Comparison of ENCODE assay signal across 15 cellular contexts in the genomic region with DNA sequence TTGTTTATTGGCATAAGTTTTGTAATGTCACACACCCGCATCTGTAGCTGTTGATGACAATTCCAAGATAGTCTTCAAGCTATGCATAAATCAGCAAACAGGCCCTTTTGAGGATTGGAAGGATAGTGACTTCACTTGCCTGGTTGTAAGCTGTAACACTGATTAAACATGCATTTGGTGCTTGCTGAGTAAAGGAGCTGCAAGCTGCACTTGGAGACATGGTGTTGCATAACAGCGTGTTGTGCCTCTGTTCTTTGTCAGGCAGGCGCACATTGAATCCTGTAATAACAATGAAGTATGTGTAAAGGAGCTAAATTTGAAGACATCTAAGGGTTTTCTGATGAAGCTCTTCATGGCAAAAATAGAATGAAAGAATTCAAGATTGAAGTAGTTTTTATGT.
A peak's percentile ranks its signal among the peaks of the same experiment; 100 is the strongest.
DNase-seq lines count a peak whose midpoint lies in the region; ATAC-seq, FAIRE-seq and TF ChIP-seq lines count a peak whose summit lies in the region.
"Had no signal": no experiment of that assay in that cellular context is flagged by ENCODE, and none has a peak within 500 bp of the region (broad histone marks: within the 10 kb centered on the region; RNA-seq: fewer than 3 reads in every experiment).

No MANE protein-coding gene starts in this region.

- H3K36me3 Mint-ChIP-seq in GM23338 (ENCODE audit: low read depth) = no peaks in the 10 kb centered on the region
- peaks cover 20% of the 10 kb centered on the region for H3K36me3 Mint-ChIP-seq in type B pancreatic cell

- H3K79me2 ChIP-seq in GM23338 (replicated peaks; ENCODE audit: insufficient read depth) = no peaks in the 10 kb centered on the region

- H3K9me2 ChIP-seq in GM23338 (ENCODE audit: insufficient read depth) = no peaks in the 10 kb centered on the region

- H3K4me2 ChIP-seq in GM23338 = no peak overlapping the region

- H2AFZ ChIP-seq in GM23338 = no peak overlapping the region

- no peaks in the 10 kb centered on the region for H3F3A ChIP-seq in GM23338 (replicated peaks; ENCODE audit: low read depth)

- no peaks in the 10 kb centered on the region for H3K27me3 Mint-ChIP-seq in GM23338 (ENCODE audit: insufficient read depth, low read depth, poor library complexity)
- H3K27me3 Mint-ChIP-seq in type B pancreatic cell = no peaks in the 10 kb centered on the region
- H3K27me3 Mint-ChIP-seq: CD4-positive, alpha-beta T cell had no signal

- H3K36me3 ChIP-seq in GM23338 (ENCODE audit: insufficient read depth) = no peaks in the 10 kb centered on the region

- no peak for DNase-seq in GM23338 (ENCODE audit: low spot score)
- peak; percentile 94 for DNase-seq in amniotic epithelial cell (ENCODE audit: low read depth)
- DNase-seq in foreskin melanocyte = peak; percentile 70
- DNase-seq in nucleus accumbens (lab: John Stamatoyannopoulos, UW) = peak in 50 of 56 donors; percentile 6 to 88 (median 46)
- DNase-seq in type B pancreatic cell (ENCODE audit: extremely low spot score, unreplicated experiment) = no peak
- no peak for DNase-seq in GM12891 (ENCODE audit: insufficient read length, low spot score)
- DNase-seq: CD4-positive, alpha-beta T cell; gastrocnemius medialis; HFFc6; NCI-H82; stimulated activated naive CD4-positive, alpha-beta T cell treated with Interleukin-2 at 50 U/mL for 16 hours; T-helper 9 cell had no signal

- FAIRE-seq in GM12891 (lab: Jason Lieb, UNC) = no peak

- TF ChIP-seq CTCF in GM23338 (conservative IDR thresholded peaks at IDR 0.05; ENCODE audit: low read depth in 2 of 2) = no peak
- TF ChIP-seq CTCF in type B pancreatic cell (conservative IDR thresholded peaks at IDR 0.05) = no peak

- no peak for TF ChIP-seq POLR2A in GM12891 (IDR thresholded peaks at IDR 0.05; ENCODE audit: low read depth, low read length)

- 0 out of 2 replicates have a peak, but pooled peaks cover 3% of the 10 kb centered on the region for H4K20me1 ChIP-seq in GM23338 (replicated peaks; ENCODE audit: insufficient read depth)

- H3K4me1 ChIP-seq in GM23338 (ENCODE audit: insufficient read depth) = no peaks in the 10 kb centered on the region
- H3K4me1 ChIP-seq: ascending aorta, gastrocnemius medialis had no signal

- no peaks in the 10 kb centered on the region for H3K9me3 Mint-ChIP-seq in GM23338
- no peaks in the 10 kb centered on the region for H3K9me3 Mint-ChIP-seq in type B pancreatic cell
- H3K9me3 Mint-ChIP-seq: CD4-positive, alpha-beta T cell; HFFc6 had no signal

- peak overlapping the region; percentile 62; the same call in 1 of the 2 replicates for H3K27ac ChIP-seq in GM23338 (ENCODE audit: low read depth)
- H3K27ac ChIP-seq: ascending aorta, gastrocnemius medialis had no signal

- H3K27ac Mint-ChIP-seq in GM23338 (no peak overlapping the region), type B pancreatic cell (no peak overlapping the region)
- H3K27ac Mint-ChIP-seq: CD4-positive, alpha-beta T cell; HFFc6 had no signal

- H3K4me1 Mint-ChIP-seq in GM23338 = peaks cover 2% of the 10 kb centered on the region; the same call in 2 of the 3 replicates
- H3K4me1 Mint-ChIP-seq in type B pancreatic cell (ENCODE audit: unreplicated experiment) = no peaks in the 10 kb centered on the region

- no peaks in the 10 kb centered on the region for H3K27me3 ChIP-seq in GM23338 (ENCODE audit: insufficient read depth)
- H3K27me3 ChIP-seq: ascending aorta, gastrocnemius medialis had no signal

- H3K4me3 Mint-ChIP-seq in GM23338 (no peak overlapping the region), type B pancreatic cell (no peak overlapping the region)
- H3K4me3 Mint-ChIP-seq: CD4-positive, alpha-beta T cell; HFFc6 had no signal

- H3K4me3 ChIP-seq in GM23338 = no peak overlapping the region
- H3K4me3 ChIP-seq: ascending aorta, gastrocnemius medialis had no signal

- ATAC-seq in GM23338 (no peak), GM21423 (IDR thresholded peaks at IDR 0.05; ENCODE audit: unreplicated experiment) (no peak), HG03196 (IDR thresholded peaks at IDR 0.05; ENCODE audit: unreplicated experiment) (no peak)
- ATAC-seq: gastrocnemius medialis had no signal

TF ChIP-seq in GM23338, 12 proteins besides CTCF, POLR2A, EP300 and RAD21:
- no peak for TF ChIP-seq EZH2phosphoT487 (IDR thresholded peaks at IDR 0.05; ENCODE audit: unreplicated experiment)
- TF ChIP-seq JUNB (IDR thresholded peaks at IDR 0.05; ENCODE audit: unreplicated experiment) = no peak

TF ChIP-seq in GM12891, 5 proteins besides CTCF, POLR2A, EP300 and RAD21:
- TF ChIP-seq POLR2AphosphoS5 (IDR thresholded peaks at IDR 0.05; ENCODE audit: low read depth, low read length) = no peak
- no peak for TF ChIP-seq TAF1 (IDR thresholded peaks at IDR 0.05; ENCODE audit: low read depth, low read length)
- no peak for TF ChIP-seq POU2F2 (IDR thresholded peaks at IDR 0.05; ENCODE audit: low read depth, low read length)
- no peak for TF ChIP-seq SPI1 (IDR thresholded peaks at IDR 0.05; ENCODE audit: low read depth, low read length)
- no peak for TF ChIP-seq PAX5 (IDR thresholded peaks at IDR 0.05; ENCODE audit: insufficient read depth, low read length, severe bottlenecking)
TF ChIP-seq in GM12891: peak in this region for 0.

Comparison
In these comparisons a context has a peak if more than half of its experiments do, and no peak if none do; other contexts are left out.
1. DNase-seq: peak in amniotic epithelial cell (single experiment), foreskin melanocyte (single experiment) and nucleus accumbens (50 of 56); none in GM23338 (single experiment), type B pancreatic cell (single experiment) and GM12891 (single experiment).